Comparison of ENCODE assay signal across 9 cellular contexts in genomic region chr10:59361659-59362183, GRCh38. TPM values are rescaled to one million over a fixed set of nuclear protein-coding genes. Genes with fewer than 3 reads are reported as not detected.
DNase-seq lines count a peak whose midpoint lies in the region; ATAC-seq, FAIRE-seq and TF ChIP-seq lines count a peak whose summit lies in the region.
"Had no signal": no experiment of that assay in that cellular context is flagged by ENCODE, and none has a peak within 500 bp of the region (broad histone marks: within the 10 kb centered on the region; RNA-seq: fewer than 3 reads in every experiment).

No MANE protein-coding gene starts in this region.

- ATAC-seq in Right ventricle myocardium inferior (no peak), GM21529 (IDR thresholded peaks at IDR 0.05; ENCODE audit: unreplicated experiment) (no peak)

- peaks cover 5% of the 10 kb centered on the region for H3K4me1 ChIP-seq in cardiac muscle cell (ENCODE audit: low read depth)
- H3K4me1 ChIP-seq in uterus = no peaks in the 10 kb centered on the region

- H3K27ac ChIP-seq in cardiac muscle cell (peak overlapping the region; percentile 50), uterus (peak overlapping the region; percentile 65 to 80)
- H3K27ac ChIP-seq: epithelial cell of prostate had no signal

- TF ChIP-seq CTCF in cardiac muscle cell (IDR thresholded peaks at IDR 0.05; ENCODE audit: low read depth, low read length) = no peak
- no peak for TF ChIP-seq CTCF in mesothelial cell of epicardium (IDR thresholded peaks at IDR 0.05; ENCODE audit: unreplicated experiment)
- no peak for TF ChIP-seq CTCF in uterus (IDR thresholded peaks at IDR 0.05)

- H3K36me3 Mint-ChIP-seq in mesothelial cell of epicardium = no peaks in the 10 kb centered on the region

- H3K9me3 Mint-ChIP-seq in mesothelial cell of epicardium = no peaks in the 10 kb centered on the region

- TF ChIP-seq POLR2A in uterus (IDR thresholded peaks at IDR 0.05) (no peak), H54 (IDR thresholded peaks at IDR 0.05; ENCODE audit: low read depth, low read length) (no peak)

- H3K4me3 ChIP-seq in cardiac muscle cell (peak overlapping the region; percentile 46), uterus (peak overlapping the region; percentile 44 to 54)

- H3K36me3 ChIP-seq in cardiac muscle cell (no peaks in the 10 kb centered on the region), uterus (no peaks in the 10 kb centered on the region)

- H3K9me3 ChIP-seq in cardiac muscle cell (ENCODE audit: low read depth) (no peaks in the 10 kb centered on the region), uterus (no peaks in the 10 kb centered on the region)

- H3K4me1 Mint-ChIP-seq in mesothelial cell of epicardium = peaks cover 13% of the 10 kb centered on the region

- H3K27me3 Mint-ChIP-seq in mesothelial cell of epicardium (ENCODE audit: low read depth) = peaks cover 27% of the 10 kb centered on the region

- peak in 1 of 2 donors; percentile 10 for DNase-seq in cardiac muscle cell (ENCODE audit: low read depth in 1 of 2, low spot score in 1 of 2)
- DNase-seq in Right ventricle myocardium inferior (ENCODE audit: missing footprints) = no peak
- DNase-seq in cerebellar cortex (ENCODE audit: low spot score) = peak; percentile 34
- DNase-seq in mesothelial cell of epicardium (ENCODE audit: low spot score in 2 of 2, unreplicated experiment in 2 of 2) = no peak
- DNase-seq in uterus = no peak
- no peak for DNase-seq in activated effector memory CD4-positive, alpha-beta T cell treated with anti-CD3 and anti-CD28 coated beads, Interleukin-2, amount 50 U/mL, for 16 hours
- no peak for DNase-seq in H54 (ENCODE audit: insufficient read length, low spot score)

- FAIRE-seq in H54 (lab: Jason Lieb, UNC) = no peak

- peaks cover 21% of the 10 kb centered on the region for H3K27me3 ChIP-seq in cardiac muscle cell
- H3K27me3 ChIP-seq in uterus = no peaks in the 10 kb centered on the region

- intact Hi-C loops in Right ventricle myocardium inferior (cut with DNase I) = loop anchor here (2.0 to 5.0 kb wide), 3 partner anchors 39 to 219 kb away; no protein-coding TSS in a partner anchor
- intact Hi-C loops in uterus (cut with DNase I; ENCODE audit: low total_unique reads) = no loop called here

- H3K27ac Mint-ChIP-seq in mesothelial cell of epicardium = peak overlapping the region; percentile 26

- H3K4me3 Mint-ChIP-seq in mesothelial cell of epicardium = peak overlapping the region; percentile 69

RNA-seq across cellular contexts. Expression of gene FAM13C, which starts 0.6 kb away (rescaled TPM):
- total RNA-seq in cardiac muscle cell (11.2 and 13.4 TPM in 2 replicates), Right ventricle myocardium inferior (7.8 TPM), mesothelial cell of epicardium (6.7 to 7.3 TPM (median 6.8 TPM) in 3 replicates), uterus (10 to 100 TPM; 18.7 to 29.2 (median 23.2) TPM)
- polyA plus RNA-seq in cardiac muscle cell = 7.2 and 13.5 TPM in 2 replicates
